In the genomic region with DNA sequence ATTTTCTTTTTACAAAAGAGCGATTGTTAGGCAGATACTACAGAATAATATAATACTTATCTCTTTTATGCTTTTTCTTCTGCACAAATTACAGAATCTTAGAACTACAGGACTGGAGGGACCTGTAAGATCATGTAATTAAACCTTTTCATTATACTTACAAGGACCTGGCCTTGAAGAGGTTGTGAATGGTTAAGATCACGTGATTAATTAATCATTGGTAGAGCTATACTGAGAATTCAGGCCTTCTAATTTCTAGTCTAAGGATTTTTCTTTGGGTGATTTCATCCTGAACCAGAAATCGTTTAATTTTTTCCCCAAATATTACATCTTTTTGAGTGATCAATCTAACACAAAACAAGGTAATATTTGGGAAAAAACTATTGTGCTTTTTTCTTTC, we compare ENCODE assay signal across 2 cellular contexts.
TF ChIP-seq lines count a peak whose summit lies in the region.

No MANE protein-coding gene starts in this region.

TF ChIP-seq in SK-N-SH, 30 proteins besides CTCF, POLR2A, EP300 and RAD21 (continued from another document):
- no peak for TF ChIP-seq IRF3 (IDR thresholded peaks at IDR 0.05; ENCODE audit: low read depth, low read length)
- TF ChIP-seq MXI1 (IDR thresholded peaks at IDR 0.05; ENCODE audit: low read depth, low read length), result no peak
- TF ChIP-seq POLR2AphosphoS5 (IDR thresholded peaks at IDR 0.05; ENCODE audit: low read depth, low read length), result no peak
- TF ChIP-seq, protein P1, sequence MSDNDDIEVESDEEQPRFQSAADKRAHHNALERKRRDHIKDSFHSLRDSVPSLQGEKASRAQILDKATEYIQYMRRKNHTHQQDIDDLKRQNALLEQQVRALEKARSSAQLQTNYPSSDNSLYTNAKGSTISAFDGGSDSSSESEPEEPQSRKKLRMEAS (IDR thresholded peaks at IDR 0.05; ENCODE audit: low read depth), result no peak
- no peak for TF ChIP-seq CHD2 (IDR thresholded peaks at IDR 0.05; ENCODE audit: low read length, partially characterized antibody)
- TF ChIP-seq RXRA (IDR thresholded peaks at IDR 0.05; ENCODE audit: borderline replicate concordance, low read depth), result no peak
- no peak for TF ChIP-seq NRF1 (IDR thresholded peaks at IDR 0.05; ENCODE audit: low read depth, low read length)
- no peak for TF ChIP-seq RFX5 (IDR thresholded peaks at IDR 0.05; ENCODE audit: low read length)
- TF ChIP-seq, protein P2, sequence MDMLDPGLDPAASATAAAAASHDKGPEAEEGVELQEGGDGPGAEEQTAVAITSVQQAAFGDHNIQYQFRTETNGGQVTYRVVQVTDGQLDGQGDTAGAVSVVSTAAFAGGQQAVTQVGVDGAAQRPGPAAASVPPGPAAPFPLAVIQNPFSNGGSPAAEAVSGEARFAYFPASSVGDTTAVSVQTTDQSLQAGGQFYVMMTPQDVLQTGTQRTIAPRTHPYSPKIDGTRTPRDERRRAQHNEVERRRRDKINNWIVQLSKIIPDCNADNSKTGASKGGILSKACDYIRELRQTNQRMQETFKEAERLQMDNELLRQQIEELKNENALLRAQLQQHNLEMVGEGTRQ (IDR thresholded peaks at IDR 0.05; ENCODE audit: borderline replicate concordance, low read depth, low read length), result no peak
- TF ChIP-seq JUND (IDR thresholded peaks at IDR 0.05), result no peak
- TF ChIP-seq NFIC (IDR thresholded peaks at IDR 0.05; ENCODE audit: borderline replicate concordance), result no peak
- TF ChIP-seq FOXJ3 (CRISPR knock-in tag; IDR thresholded peaks at IDR 0.05), result no peak
- TF ChIP-seq GABPA (IDR thresholded peaks at IDR 0.05; ENCODE audit: low read depth), result no peak
- TF ChIP-seq MEF2A (IDR thresholded peaks at IDR 0.05; ENCODE audit: borderline replicate concordance, low read depth), result no peak
- TF ChIP-seq, protein P3, sequence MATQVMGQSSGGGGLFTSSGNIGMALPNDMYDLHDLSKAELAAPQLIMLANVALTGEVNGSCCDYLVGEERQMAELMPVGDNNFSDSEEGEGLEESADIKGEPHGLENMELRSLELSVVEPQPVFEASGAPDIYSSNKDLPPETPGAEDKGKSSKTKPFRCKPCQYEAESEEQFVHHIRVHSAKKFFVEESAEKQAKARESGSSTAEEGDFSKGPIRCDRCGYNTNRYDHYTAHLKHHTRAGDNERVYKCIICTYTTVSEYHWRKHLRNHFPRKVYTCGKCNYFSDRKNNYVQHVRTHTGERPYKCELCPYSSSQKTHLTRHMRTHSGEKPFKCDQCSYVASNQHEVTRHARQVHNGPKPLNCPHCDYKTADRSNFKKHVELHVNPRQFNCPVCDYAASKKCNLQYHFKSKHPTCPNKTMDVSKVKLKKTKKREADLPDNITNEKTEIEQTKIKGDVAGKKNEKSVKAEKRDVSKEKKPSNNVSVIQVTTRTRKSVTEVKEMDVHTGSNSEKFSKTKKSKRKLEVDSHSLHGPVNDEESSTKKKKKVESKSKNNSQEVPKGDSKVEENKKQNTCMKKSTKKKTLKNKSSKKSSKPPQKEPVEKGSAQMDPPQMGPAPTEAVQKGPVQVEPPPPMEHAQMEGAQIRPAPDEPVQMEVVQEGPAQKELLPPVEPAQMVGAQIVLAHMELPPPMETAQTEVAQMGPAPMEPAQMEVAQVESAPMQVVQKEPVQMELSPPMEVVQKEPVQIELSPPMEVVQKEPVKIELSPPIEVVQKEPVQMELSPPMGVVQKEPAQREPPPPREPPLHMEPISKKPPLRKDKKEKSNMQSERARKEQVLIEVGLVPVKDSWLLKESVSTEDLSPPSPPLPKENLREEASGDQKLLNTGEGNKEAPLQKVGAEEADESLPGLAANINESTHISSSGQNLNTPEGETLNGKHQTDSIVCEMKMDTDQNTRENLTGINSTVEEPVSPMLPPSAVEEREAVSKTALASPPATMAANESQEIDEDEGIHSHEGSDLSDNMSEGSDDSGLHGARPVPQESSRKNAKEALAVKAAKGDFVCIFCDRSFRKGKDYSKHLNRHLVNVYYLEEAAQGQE (IDR thresholded peaks at IDR 0.05; ENCODE audit: low read depth, low read length), result no peak
- TF ChIP-seq GATA2 (CRISPR knock-in tag; IDR thresholded peaks at IDR 0.05), result no peak
- TF ChIP-seq TAF1 (IDR thresholded peaks at IDR 0.05; ENCODE audit: borderline replicate concordance, low read depth, low read length), result no peak

TF ChIP-seq in SK-N-SH treated with all-trans-retinoic acid at 6 μM for 48 hours, 23 proteins besides CTCF, POLR2A, EP300 and RAD21 (continued from another document):
- TF ChIP-seq, protein P4, sequence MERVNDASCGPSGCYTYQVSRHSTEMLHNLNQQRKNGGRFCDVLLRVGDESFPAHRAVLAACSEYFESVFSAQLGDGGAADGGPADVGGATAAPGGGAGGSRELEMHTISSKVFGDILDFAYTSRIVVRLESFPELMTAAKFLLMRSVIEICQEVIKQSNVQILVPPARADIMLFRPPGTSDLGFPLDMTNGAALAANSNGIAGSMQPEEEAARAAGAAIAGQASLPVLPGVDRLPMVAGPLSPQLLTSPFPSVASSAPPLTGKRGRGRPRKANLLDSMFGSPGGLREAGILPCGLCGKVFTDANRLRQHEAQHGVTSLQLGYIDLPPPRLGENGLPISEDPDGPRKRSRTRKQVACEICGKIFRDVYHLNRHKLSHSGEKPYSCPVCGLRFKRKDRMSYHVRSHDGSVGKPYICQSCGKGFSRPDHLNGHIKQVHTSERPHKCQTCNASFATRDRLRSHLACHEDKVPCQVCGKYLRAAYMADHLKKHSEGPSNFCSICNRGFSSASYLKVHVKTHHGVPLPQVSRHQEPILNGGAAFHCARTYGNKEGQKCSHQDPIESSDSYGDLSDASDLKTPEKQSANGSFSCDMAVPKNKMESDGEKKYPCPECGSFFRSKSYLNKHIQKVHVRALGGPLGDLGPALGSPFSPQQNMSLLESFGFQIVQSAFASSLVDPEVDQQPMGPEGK (CRISPR knock-in tag; IDR thresholded peaks at IDR 0.05; ENCODE audit: borderline replicate concordance), result no peak
- no peak for TF ChIP-seq CREB5 (CRISPR knock-in tag; IDR thresholded peaks at IDR 0.05; ENCODE audit: low read depth)
- TF ChIP-seq CSDC2 (CRISPR knock-in tag; IDR thresholded peaks at IDR 0.05), result no peak
